ENCODE assay signal across 9 cellular contexts in genomic region chr20:46894971-46895905, GRCh38. TPM values are rescaled to one million over a fixed set of nuclear protein-coding genes. Genes with fewer than 3 reads are reported as not detected.
A peak's percentile ranks its signal among the peaks of the same experiment; 100 is the strongest.
DNase-seq lines count a peak whose midpoint lies in the region; ATAC-seq, FAIRE-seq and TF ChIP-seq lines count a peak whose summit lies in the region.
"Had no signal": no experiment of that assay in that cellular context is flagged by ENCODE, and none has a peak within 500 bp of the region (broad histone marks: within the 10 kb centered on the region; RNA-seq: fewer than 3 reads in every experiment).

No MANE protein-coding gene starts in this region.

- H3K27me3 Mint-ChIP-seq in HFFc6 (ENCODE audit: insufficient read depth) = peaks cover 51% of the 10 kb centered on the region
- H3K27me3 Mint-ChIP-seq in activated T-helper 17 cell treated with anti-CD3 and anti-CD28 coated beads, Interleukin-2, amount 50 U/mL, for 72 hours = peaks cover 65% of the 10 kb centered on the region

- no peak for FAIRE-seq in small intestine (lab: Jason Lieb, UNC)
- no peak for FAIRE-seq in HTR-8/SVneo (lab: Jason Lieb, UNC)

- peak overlapping the region; percentile 70 for H3K4me3 Mint-ChIP-seq in HFFc6
- no peak overlapping the region for H3K4me3 Mint-ChIP-seq in activated T-helper 17 cell treated with anti-CD3 and anti-CD28 coated beads, Interleukin-2, amount 50 U/mL, for 72 hours

- H3K9me3 ChIP-seq in small intestine (ENCODE audit: control insufficient read depth, low read depth) = no peaks in the 10 kb centered on the region

- no peaks in the 10 kb centered on the region for H3K36me3 ChIP-seq in small intestine (ENCODE audit: control insufficient read depth in 2 of 2, insufficient read depth in 2 of 2, low read length in 2 of 2)

- H3K4me3 ChIP-seq in WI38 (ENCODE audit: low read depth, low read length) (peak overlapping the region; percentile 62), iPS-11a (ENCODE audit: low read depth, low read length) (peak overlapping the region; percentile 44), skin epidermis (peak overlapping the region; percentile 20 to 55 (median 34)), small intestine (ENCODE audit: low read depth in 1 of 2, low read length in 2 of 2) (peak overlapping the region in 1 of 2 donors; percentile 27)

- H3K9me3 Mint-ChIP-seq in HFFc6 = peaks cover 8% of the 10 kb centered on the region
- no peaks in the 10 kb centered on the region for H3K9me3 Mint-ChIP-seq in activated T-helper 17 cell treated with anti-CD3 and anti-CD28 coated beads, Interleukin-2, amount 50 U/mL, for 72 hours

- TF ChIP-seq CTCF in HFFc6 (IDR thresholded peaks at IDR 0.05) (no peak), WI38 (IDR thresholded peaks at IDR 0.05; ENCODE audit: low read depth, low read length) (no peak)

- H3K27ac ChIP-seq in skin epidermis (peak overlapping the region in 11 of 21 experiments; percentile 11 to 64 (median 47)), small intestine (ENCODE audit: low read depth in 1 of 2, low read length in 1 of 2) (no peak overlapping the region)

- ATAC-seq in activated T-helper 17 cell treated with anti-CD3 and anti-CD28 coated beads, Interleukin-2, amount 50 U/mL, for 72 hours (replicated peaks) = no peak

- no peaks in the 10 kb centered on the region for H3K36me3 Mint-ChIP-seq in HFFc6 (ENCODE audit: low read depth)
- no peaks in the 10 kb centered on the region for H3K36me3 Mint-ChIP-seq in activated T-helper 17 cell treated with anti-CD3 and anti-CD28 coated beads, Interleukin-2, amount 50 U/mL, for 72 hours (ENCODE audit: low read depth)

- H3K4me1 ChIP-seq in small intestine (ENCODE audit: control insufficient read depth in 2 of 2, insufficient read depth in 1 of 2, low read depth in 1 of 2, low read length in 1 of 2) = no peaks in the 10 kb centered on the region

- DNase-seq in HFFc6 = no peak
- no peak for DNase-seq in small intestine
- DNase-seq in HTR-8/SVneo (ENCODE audit: insufficient read length, low spot score) = no peak
- DNase-seq in H4 (ENCODE audit: low spot score) = no peak

- H3K4me1 Mint-ChIP-seq in HFFc6 (ENCODE audit: low read depth) = no peaks in the 10 kb centered on the region
- no peaks in the 10 kb centered on the region for H3K4me1 Mint-ChIP-seq in activated T-helper 17 cell treated with anti-CD3 and anti-CD28 coated beads, Interleukin-2, amount 50 U/mL, for 72 hours

- 2 to 8% (median 4%) methylated on average over 58 to 65 of the region's 65 CpGs for WGBS in small intestine, 3 donors

- H3K27ac Mint-ChIP-seq in HFFc6 = no peak overlapping the region
- H3K27ac Mint-ChIP-seq in activated T-helper 17 cell treated with anti-CD3 and anti-CD28 coated beads, Interleukin-2, amount 50 U/mL, for 72 hours = no peak overlapping the region

- H3K27me3 ChIP-seq in small intestine (ENCODE audit: control insufficient read depth in 2 of 2, insufficient read depth in 2 of 2, low read length in 2 of 2) = peaks cover 17 to 18% of the 10 kb centered on the region in 2 donors

RNA-seq across cellular contexts. Expression of gene EYA2, which starts 0.6 kb away (rescaled TPM):
- total RNA-seq in HFFc6 (2021; fragmentation: NEBNext Ultra II Directional; extraction: Animal tissue kit (Norgen Biotek cat#: 25700)) = under 1 TPM in 5 of 6 experiments, not detected in 1; 0.14 to 0.51 (median 0.28) TPM
- under 1 TPM in 1 of 2 donors, not detected in 1; 0.16 TPM for total RNA-seq in activated T-helper 17 cell treated with anti-CD3 and anti-CD28 coated beads, Interleukin-2, amount 50 U/mL, for 72 hours
- polyA plus RNA-seq in small intestine = under 1 TPM in 1 of 3 donors, not detected in 2; 0.70 TPM
- 0.14 and 0.60 TPM in 2 replicates for total RNA-seq in H4 (2014; rRNA removed; shearing (Covaris generic))
- total RNA-seq: kidney epithelial cell had no signal

Comparison
In these comparisons a context has a peak if more than half of its experiments do, and no peak if none do; other contexts are left out.
1. H3K27ac ChIP-seq: peak in skin epidermis (11 of 21); none in small intestine (0 of 2).